ENCODE assay signal across 14 cellular contexts in the genomic region with DNA sequence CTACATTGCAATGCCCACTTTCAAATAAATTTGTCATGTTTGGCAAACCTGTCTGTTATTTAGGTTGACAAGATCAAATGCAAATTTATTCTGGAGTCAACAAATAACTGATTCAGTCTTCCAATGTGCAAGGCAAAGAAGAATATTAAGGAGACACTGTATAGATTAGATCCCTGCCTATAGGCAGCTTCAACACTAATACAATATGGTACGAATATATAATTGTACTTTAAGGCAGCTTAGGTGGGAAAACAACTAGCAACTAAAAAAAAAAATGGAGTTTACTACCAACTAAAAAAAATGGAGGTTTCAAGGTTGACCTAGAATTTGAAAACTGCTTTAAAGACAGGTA. TPM values are rescaled to one million over a fixed set of nuclear protein-coding genes. Genes with fewer than 3 reads are reported as not detected.
DNase-seq lines count a peak whose midpoint lies in the region; ATAC-seq, FAIRE-seq and TF ChIP-seq lines count a peak whose summit lies in the region.
"Had no signal": no experiment of that assay in that cellular context is flagged by ENCODE, and none has a peak within 500 bp of the region (broad histone marks: within the 10 kb centered on the region; RNA-seq: fewer than 3 reads in every experiment).

No MANE protein-coding gene starts in this region.

- POLR2A ChIA-PET in T-cell (lab: Charles Lee) (interaction anchor here (0.6 to 0.7 kb wide), 2 partner anchors 16 to 17 kb away, joined by 3 to 4 read pairs; no protein-coding TSS in a partner anchor), H1 (lab: Charles Lee; ENCODE audit: partially characterized antibody) (interaction anchor here (1.3 to 5.9 kb wide), 4 partner anchors 9 to 25 kb away, joined by 4 to 58 read pairs (median 13); a partner anchor contains a TSS)

- no peak overlapping the region for H4K91ac ChIP-seq in H1 (replicated peaks; ENCODE audit: insufficient read length, low read length)

- H2AFZ ChIP-seq in H1 (ENCODE audit: low read length) = no peak overlapping the region

- ATAC-seq in activated CD8-positive, alpha-beta memory T cell treated with anti-CD3 and anti-CD28 coated beads, Interleukin-2, amount 10 ng/mL, durations not matched to agents 7 days and 5 days = no peak
- no peak for ATAC-seq in T-cell (replicated peaks in 1 of 4)
- ATAC-seq: left colon, Panc1 had no signal

- no peak overlapping the region for H3K14ac ChIP-seq in H1 (ENCODE audit: insufficient read length)

- no peak overlapping the region for H3K56ac ChIP-seq in H1 (replicated peaks; ENCODE audit: insufficient read length, low read depth, low read length)

- peaks cover 0 to 23% of the 10 kb centered on the region in 2 experiments; a peak in 2 of 4 replicates for H3K79me2 ChIP-seq in H1 (ENCODE audit: control insufficient read depth in 1 of 2, insufficient read depth in 2 of 2, low read length in 2 of 2)

- H3K4me2 ChIP-seq in H1 (ENCODE audit: insufficient read depth in 1 of 2, low read depth in 2 of 2, low read length in 2 of 2) = peak overlapping the region; percentile 80 to 97; a peak in 3 of 4 replicates

- TF ChIP-seq CTCF in H1 (IDR thresholded peaks at IDR 0.05; ENCODE audit: control extremely low read depth in 1 of 3, insufficient read depth in 1 of 3, low read depth in 1 of 3, low read length in 3 of 3) (no peak), osteocyte (IDR thresholded peaks at IDR 0.05) (no peak)

- H3K4me3 Mint-ChIP-seq in activated CD8-positive, alpha-beta memory T cell treated with anti-CD3 and anti-CD28 coated beads, Interleukin-2, amount 10 ng/mL, durations not matched to agents 7 days and 5 days = peak overlapping the region; percentile 68
- H3K4me3 Mint-ChIP-seq in T-cell (peak overlapping the region; percentile 79 to 86 (median 85)), osteocyte (ENCODE audit: unreplicated experiment) (peak overlapping the region; percentile 79)

- no peaks in the 10 kb centered on the region for H3K9me3 ChIP-seq in H1 (ENCODE audit: insufficient read depth in 2 of 2, low read depth in 1 of 2, low read length in 1 of 2)
- H3K9me3 ChIP-seq: ascending aorta, pancreas had no signal

- H3K4me3 ChIP-seq in H1 (ENCODE audit: extremely low read depth in 1 of 4, insufficient read depth in 2 of 4, low read depth in 3 of 4, low read length in 4 of 4) = peak overlapping the region in 2 of 4 experiments; percentile 68 to 87; a peak in 3 of 8 replicates

- no peak overlapping the region for H3K27ac Mint-ChIP-seq in activated CD8-positive, alpha-beta memory T cell treated with anti-CD3 and anti-CD28 coated beads, Interleukin-2, amount 10 ng/mL, durations not matched to agents 7 days and 5 days
- H3K27ac Mint-ChIP-seq in T-cell (peak overlapping the region; percentile 82 to 93), osteocyte (ENCODE audit: unreplicated experiment) (peak overlapping the region; percentile 58)

- no peak overlapping the region for H2BK15ac ChIP-seq in H1 (ENCODE audit: low read length)

- H2BK5ac ChIP-seq in H1 (ENCODE audit: low read depth, low read length) = no peak overlapping the region

- H3K4me1 ChIP-seq in H1 (replicated peaks in 1 of 4; ENCODE audit: control insufficient read depth in 3 of 4, insufficient read depth in 4 of 4, low read length in 3 of 4) = peaks cover 0 to 9% (median 4%) of the 10 kb centered on the region in 4 experiments; a peak in 5 of 7 replicates

- H3K27ac ChIP-seq in H1 (ENCODE audit: low read depth, low read length) = no peak overlapping the region

- no peak overlapping the region for H4K8ac ChIP-seq in H1 (ENCODE audit: extremely low read depth, insufficient read depth, low read length)

- no peak overlapping the region for H3K18ac ChIP-seq in H1 (ENCODE audit: extremely low read depth, low read length)

- H3K4me1 Mint-ChIP-seq in activated CD8-positive, alpha-beta memory T cell treated with anti-CD3 and anti-CD28 coated beads, Interleukin-2, amount 10 ng/mL, durations not matched to agents 7 days and 5 days = peaks cover 19% of the 10 kb centered on the region
- peaks cover 25 to 29% (median 28%) of the 10 kb centered on the region in 3 donors for H3K4me1 Mint-ChIP-seq in T-cell
- H3K4me1 Mint-ChIP-seq in osteocyte (ENCODE audit: unreplicated experiment) = peaks cover 27% of the 10 kb centered on the region

- peaks cover 15% of the 10 kb centered on the region for H3K23me2 ChIP-seq in H1 (ENCODE audit: low read depth, low read length)

- H3K36me3 ChIP-seq in H1 (ENCODE audit: control insufficient read depth in 2 of 4, insufficient read depth in 4 of 4, low read length in 3 of 4) = no peaks in the 10 kb centered on the region
- H3K36me3 ChIP-seq: ascending aorta, pancreas had no signal

- FAIRE-seq in H1 (lab: Jason Lieb, UNC) = no peak
- FAIRE-seq: HTR-8/SVneo, pancreas had no signal

- peaks cover 3% of the 10 kb centered on the region; the same call in 1 of the 2 replicates for H3K79me1 ChIP-seq in H1 (ENCODE audit: low read depth, low read length)

- no peak for TF ChIP-seq EP300 in H1 (IDR thresholded peaks at IDR 0.05; ENCODE audit: borderline replicate concordance in 1 of 2, low read depth in 2 of 2, low read length in 2 of 2)

- H3K4ac ChIP-seq in H1 (replicated peaks; ENCODE audit: insufficient read length, low read depth, low read length) = no peak overlapping the region

- H2BK12ac ChIP-seq in H1 (ENCODE audit: low read depth, low read length) = no peak overlapping the region

- H4K5ac ChIP-seq in H1 (ENCODE audit: insufficient read length, low read depth, low read length) = no peak overlapping the region

- H3K36me3 Mint-ChIP-seq in activated CD8-positive, alpha-beta memory T cell treated with anti-CD3 and anti-CD28 coated beads, Interleukin-2, amount 10 ng/mL, durations not matched to agents 7 days and 5 days = peaks cover 1% of the 10 kb centered on the region
- H3K36me3 Mint-ChIP-seq in T-cell = no peaks in the 10 kb centered on the region
- H3K36me3 Mint-ChIP-seq in osteocyte (ENCODE audit: unreplicated experiment) = no peaks in the 10 kb centered on the region

- H3K9me3 Mint-ChIP-seq in activated CD8-positive, alpha-beta memory T cell treated with anti-CD3 and anti-CD28 coated beads, Interleukin-2, amount 10 ng/mL, durations not matched to agents 7 days and 5 days (ENCODE audit: low read depth) = no peaks in the 10 kb centered on the region
- no peaks in the 10 kb centered on the region for H3K9me3 Mint-ChIP-seq in T-cell
- H3K9me3 Mint-ChIP-seq in osteocyte (ENCODE audit: unreplicated experiment) = no peaks in the 10 kb centered on the region

- no peak overlapping the region for H2BK20ac ChIP-seq in H1 (ENCODE audit: low read length)

- H3K27me3 ChIP-seq in H1 (replicated peaks in 1 of 4; ENCODE audit: control insufficient read depth in 3 of 4, extremely low read depth in 1 of 4, insufficient read depth in 3 of 4, low read length in 3 of 4) = peaks cover 0 to 2% (median under 1%) of the 10 kb centered on the region in 4 experiments; a peak in 1 of 7 replicates
- H3K27me3 ChIP-seq: ascending aorta, pancreas had no signal

- H2BK120ac ChIP-seq in H1 (replicated peaks; ENCODE audit: low read depth, low read length) = no peak overlapping the region

- H2AK5ac ChIP-seq in H1 (ENCODE audit: low read depth, low read length) = no peak overlapping the region

- no peak for TF ChIP-seq POLR2A in H1 (IDR thresholded peaks at IDR 0.05; ENCODE audit: control extremely low read depth in 1 of 2, low read depth in 2 of 2, low read length in 2 of 2)

- DNase-seq in activated CD8-positive, alpha-beta memory T cell treated with anti-CD3 and anti-CD28 coated beads, Interleukin-2, amount 10 ng/mL, durations not matched to agents 7 days and 5 days = no peak
- no peak for DNase-seq in activated CD8-positive, alpha-beta memory T cell treated with anti-CD3 and anti-CD28 coated beads, Interleukin-2, amount 50 U/mL, for 4 hours
- no peak for DNase-seq in T-cell
- no peak for DNase-seq in H1 (ENCODE audit: low read depth in 1 of 2, low spot score in 2 of 2)
- DNase-seq in osteocyte (ENCODE audit: extremely low spot score, unreplicated experiment) = no peak
- DNase-seq in NCI-H82 (lab: John Stamatoyannopoulos, UW) = no peak
- DNase-seq in glomerular visceral epithelial cell (ENCODE audit: extremely low spot score) = no peak
- DNase-seq in stimulated activated CD4-positive, alpha-beta T cell treated with anti-CD3 and anti-CD28 coated beads, Interleukin-4, amount 100 ng/mL, for 1 hour = no peak
- DNase-seq: GOT3 had no signal

- H3K27me3 Mint-ChIP-seq in activated CD8-positive, alpha-beta memory T cell treated with anti-CD3 and anti-CD28 coated beads, Interleukin-2, amount 10 ng/mL, durations not matched to agents 7 days and 5 days = peaks cover 2% of the 10 kb centered on the region
- H3K27me3 Mint-ChIP-seq in T-cell (no peaks in the 10 kb centered on the region), osteocyte (ENCODE audit: unreplicated experiment) (peaks cover 3% of the 10 kb centered on the region)

- H3K9ac ChIP-seq in H1 (replicated peaks in 1 of 4; ENCODE audit: extremely low read depth in 1 of 4, low read depth in 3 of 4, low read length in 3 of 4) = no peak overlapping the region

- peaks cover 1 to 10% of the 10 kb centered on the region in 2 experiments for H4K20me1 ChIP-seq in H1 (replicated peaks in 1 of 2; ENCODE audit: control insufficient read depth in 1 of 2, insufficient read depth in 2 of 2, low read length in 2 of 2)

- CTCF ChIA-PET in activated CD8-positive, alpha-beta memory T cell treated with anti-CD3 and anti-CD28 coated beads, Interleukin-2, amount 10 ng/mL, durations not matched to agents 7 days and 5 days (lab: Charles Lee) = no interaction called here
- CTCF ChIA-PET in T-cell (lab: Charles Lee) (interaction anchor here in 1 of 2 donors (0.6 kb wide), 1 partner anchor 48 kb away, joined by 3 read pairs; no protein-coding TSS in a partner anchor), H1 (lab: Charles Lee; ENCODE audit: partially characterized antibody) (no interaction called here)

- H3K23ac ChIP-seq in H1 (ENCODE audit: insufficient read length) = no peak overlapping the region

- no peak for TF ChIP-seq RAD21 in H1 (IDR thresholded peaks at IDR 0.05 in 1 of 2, conservative IDR thresholded peaks at IDR 0.05 in 1 of 2; ENCODE audit: low read depth in 2 of 2, low read length in 2 of 2)

- WGBS in H1 (ENCODE audit: extremely low coverage in 1 of 2, insufficient coverage in 1 of 2, insufficient read length in 1 of 2, insufficient replicate concordance in 2 of 2, low coverage in 1 of 2, low lambda C conversion rate in 2 of 2, missing lambda C conversion rate in 1 of 2), 2 experiments = 93% methylated on average over 1 of the region's 1 CpG; no CpG with 5 or more reads in 1 of the 2 experiments

RNA-seq across cellular contexts. Expression of a gene that starts 1.7 kb away (rescaled TPM):
- total RNA-seq in activated CD8-positive, alpha-beta memory T cell treated with anti-CD3 and anti-CD28 coated beads, Interleukin-2, amount 10 ng/mL, durations not matched to agents 7 days and 5 days = 10 to 100 TPM; 57.9 to 58.8 TPM
- total RNA-seq in T-cell = 10 to 100 TPM; 77.8 to 94.1 (median 85.5) TPM
- total RNA-seq in H1 (2021; fragmentation: NEBNext Ultra II Directional; extraction: Animal tissue kit (Norgen Biotek cat#: 25700)) = 50.0 and 51.1 TPM in 2 replicates
- 8.9 and 15.6 TPM in 2 replicates for polyA plus RNA-seq in H1 (2011; rRNA removed)
- polyA plus RNA-seq in H1 (2011; cell fraction: cytosol; rRNA removed) = 18.4 TPM
- 8.8 TPM for polyA plus RNA-seq in H1 (2011; cell fraction: nucleus; rRNA removed)
- 26.3 to 41.6 TPM (median 31.8 TPM) in 4 replicates for polyA plus RNA-seq in H1 (2012, experiment 1 of 2)
- 14.0 TPM for polyA plus RNA-seq in H1 (2012, experiment 2 of 2)
- 32.5 TPM for polyA plus RNA-seq in H1 (2013, experiment 1 of 2)
- 32.7 TPM for polyA plus RNA-seq in H1 (2013, experiment 2 of 2)
- 11.8 and 13.4 TPM in 2 replicates for polyA minus RNA-seq in H1 (2011; rRNA and poly(A)+ RNA removed)
- polyA minus RNA-seq in H1 (2011; cell fraction: cytosol; rRNA and poly(A)+ RNA removed) = 13.4 TPM
- 15.8 TPM for polyA minus RNA-seq in H1 (2011; cell fraction: nucleus; rRNA and poly(A)+ RNA removed)
- 50.6 and 50.8 TPM in 2 replicates for total RNA-seq in osteocyte

RNA-seq across cellular contexts. Expression of a gene that starts 24.1 kb away (rescaled TPM):
- 10 to 100 TPM; 19.3 to 20.3 TPM for total RNA-seq in activated CD8-positive, alpha-beta memory T cell treated with anti-CD3 and anti-CD28 coated beads, Interleukin-2, amount 10 ng/mL, durations not matched to agents 7 days and 5 days
- total RNA-seq in T-cell (10 to 100 TPM; 17.6 to 30.7 (median 26.2) TPM), osteocyte (32.3 and 33.1 TPM in 2 replicates)
- total RNA-seq in H1 (2021; fragmentation: NEBNext Ultra II Directional; extraction: Animal tissue kit (Norgen Biotek cat#: 25700)) = 29.1 and 30.6 TPM in 2 replicates
- 16.2 and 21.2 TPM in 2 replicates for polyA plus RNA-seq in H1 (2011; rRNA removed)
- polyA plus RNA-seq in H1 (2011; cell fraction: cytosol; rRNA removed) = 20.4 TPM
- 16.1 TPM for polyA plus RNA-seq in H1 (2011; cell fraction: nucleus; rRNA removed)
- 15.2 to 22.4 TPM (median 16.6 TPM) in 4 replicates for polyA plus RNA-seq in H1 (2012, experiment 1 of 2)
- polyA plus RNA-seq in H1 (2012, experiment 2 of 2) = 4.7 TPM
- 27.9 TPM for polyA plus RNA-seq in H1 (2013, experiment 1 of 2)
- polyA plus RNA-seq in H1 (2013, experiment 2 of 2) = 31.0 TPM
- polyA minus RNA-seq in H1 (2011; rRNA and poly(A)+ RNA removed) = 9.8 and 14.2 TPM in 2 replicates
- polyA minus RNA-seq in H1 (2011; cell fraction: cytosol; rRNA and poly(A)+ RNA removed) = 19.7 TPM
- polyA minus RNA-seq in H1 (2011; cell fraction: nucleus; rRNA and poly(A)+ RNA removed) = 23.7 TPM

RNA-seq across cellular contexts. Expression of a gene that starts 24.2 kb away (rescaled TPM):
- total RNA-seq in activated CD8-positive, alpha-beta memory T cell treated with anti-CD3 and anti-CD28 coated beads, Interleukin-2, amount 10 ng/mL, durations not matched to agents 7 days and 5 days = 10 to 100 TPM; 31.2 to 36.2 TPM
- 10 to 100 TPM; 39.7 to 71.5 (median 52.5) TPM for total RNA-seq in T-cell
- 64.7 and 68.6 TPM in 2 replicates for total RNA-seq in H1 (2021; fragmentation: NEBNext Ultra II Directional; extraction: Animal tissue kit (Norgen Biotek cat#: 25700))
- polyA plus RNA-seq in H1 (2011; rRNA removed) = 53.6 and 77.6 TPM in 2 replicates
- 77.6 TPM for polyA plus RNA-seq in H1 (2011; cell fraction: cytosol; rRNA removed)
- polyA plus RNA-seq in H1 (2011; cell fraction: nucleus; rRNA removed) = 539 TPM
- polyA plus RNA-seq in H1 (2012, experiment 1 of 2) = 45.1 to 60.7 TPM (median 52.9 TPM) in 4 replicates
- 5.7 TPM for polyA plus RNA-seq in H1 (2012, experiment 2 of 2)
- polyA plus RNA-seq in H1 (2013, experiment 1 of 2) = 39.7 TPM
- polyA plus RNA-seq in H1 (2013, experiment 2 of 2) = 35.8 TPM
- polyA minus RNA-seq in H1 (2011; rRNA and poly(A)+ RNA removed) = 73.4 and 74.5 TPM in 2 replicates
- 79.7 TPM for polyA minus RNA-seq in H1 (2011; cell fraction: cytosol; rRNA and poly(A)+ RNA removed)
- polyA minus RNA-seq in H1 (2011; cell fraction: nucleus; rRNA and poly(A)+ RNA removed) = 253 TPM
- 37.0 and 37.4 TPM in 2 replicates for total RNA-seq in osteocyte

RNA-seq across cellular contexts. Expression of a gene that starts 25.3 kb away (rescaled TPM):
- 1 to 10 TPM; 2.0 to 3.3 TPM for total RNA-seq in activated CD8-positive, alpha-beta memory T cell treated with anti-CD3 and anti-CD28 coated beads, Interleukin-2, amount 10 ng/mL, durations not matched to agents 7 days and 5 days
- total RNA-seq in T-cell = 1 to 10 TPM; 1.9 to 3.9 (median 2.7) TPM
- total RNA-seq in H1 (2021; fragmentation: NEBNext Ultra II Directional; extraction: Animal tissue kit (Norgen Biotek cat#: 25700)) = 1.6 and 1.8 TPM in 2 replicates
- polyA plus RNA-seq in H1 (2011; rRNA removed) = 0.48 and 0.74 TPM in 2 replicates
- polyA plus RNA-seq in H1 (2011; cell fraction: cytosol; rRNA removed) = 1.9 TPM
- polyA plus RNA-seq in H1 (2011; cell fraction: nucleus; rRNA removed) = 0.84 TPM
- polyA plus RNA-seq in H1 (2012, experiment 1 of 2) = 0.64 to 1.9 TPM (median 1.0 TPM) in 4 replicates
- polyA plus RNA-seq in H1 (2012, experiment 2 of 2) = 0.08 TPM
- 3.5 TPM for polyA plus RNA-seq in H1 (2013, experiment 1 of 2)
- polyA plus RNA-seq in H1 (2013, experiment 2 of 2) = 3.1 TPM
- polyA minus RNA-seq in H1 (2011; rRNA and poly(A)+ RNA removed) = 0.38 and 0.71 TPM in 2 replicates
- polyA minus RNA-seq in H1 (2011; cell fraction: cytosol; rRNA and poly(A)+ RNA removed) = 0.73 TPM
- polyA minus RNA-seq in H1 (2011; cell fraction: nucleus; rRNA and poly(A)+ RNA removed) = 2.4 TPM
- 1.4 and 3.0 TPM in 2 replicates for total RNA-seq in osteocyte

RNA-seq across cellular contexts. Expression of a gene that starts 25.4 kb away (rescaled TPM):
- 10 to 100 TPM; 29.3 to 36.7 TPM for total RNA-seq in activated CD8-positive, alpha-beta memory T cell treated with anti-CD3 and anti-CD28 coated beads, Interleukin-2, amount 10 ng/mL, durations not matched to agents 7 days and 5 days
- total RNA-seq in T-cell (10 to 100 TPM; 24.7 to 35.7 (median 29.9) TPM), osteocyte (34.6 and 39.9 TPM in 2 replicates)
- total RNA-seq in H1 (2021; fragmentation: NEBNext Ultra II Directional; extraction: Animal tissue kit (Norgen Biotek cat#: 25700)) = 11.2 and 12.2 TPM in 2 replicates
- 25.6 and 27.3 TPM in 2 replicates for polyA plus RNA-seq in H1 (2011; rRNA removed)
- polyA plus RNA-seq in H1 (2011; cell fraction: cytosol; rRNA removed) = 29.5 TPM
- 41.8 TPM for polyA plus RNA-seq in H1 (2011; cell fraction: nucleus; rRNA removed)
- polyA plus RNA-seq in H1 (2012, experiment 1 of 2) = 13.9 to 19.1 TPM (median 15.5 TPM) in 4 replicates
- polyA plus RNA-seq in H1 (2012, experiment 2 of 2) = 4.3 TPM
- 10.4 TPM for polyA plus RNA-seq in H1 (2013, experiment 1 of 2)
- polyA plus RNA-seq in H1 (2013, experiment 2 of 2) = 10.1 TPM
- polyA minus RNA-seq in H1 (2011; rRNA and poly(A)+ RNA removed) = 12.0 and 13.1 TPM in 2 replicates
- polyA minus RNA-seq in H1 (2011; cell fraction: cytosol; rRNA and poly(A)+ RNA removed) = 5.2 TPM
- polyA minus RNA-seq in H1 (2011; cell fraction: nucleus; rRNA and poly(A)+ RNA removed) = 14.8 TPM
